Comparison of ENCODE assay signal across 2 cellular contexts in the genomic region with DNA sequence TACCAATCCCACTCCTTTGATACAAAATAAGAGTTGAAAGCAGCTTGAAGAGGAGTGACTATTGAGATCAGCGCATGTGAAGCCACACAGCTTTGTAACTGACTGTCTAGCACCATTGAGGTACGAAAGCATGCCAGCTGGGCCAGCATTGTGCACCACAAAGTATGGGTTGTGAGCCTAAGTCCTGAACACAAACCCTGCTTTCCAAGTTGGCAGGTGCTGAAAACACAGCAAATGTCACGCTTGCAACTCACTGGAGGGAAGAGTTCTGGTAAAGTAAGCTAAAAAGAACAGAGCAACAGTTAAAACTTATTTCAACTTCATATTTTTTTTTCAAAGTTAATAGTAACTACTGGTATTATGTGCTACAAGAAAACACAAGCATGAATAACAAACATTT.
A peak's percentile ranks its signal among the peaks of the same experiment; 100 is the strongest.
TF ChIP-seq lines count a peak whose summit lies in the region.

No MANE protein-coding gene starts in this region.

TF ChIP-seq in liver, 16 proteins besides CTCF, POLR2A, EP300 and RAD21:
- no peak for TF ChIP-seq YY1 (IDR thresholded peaks at IDR 0.05)
- TF ChIP-seq, protein P1, sequence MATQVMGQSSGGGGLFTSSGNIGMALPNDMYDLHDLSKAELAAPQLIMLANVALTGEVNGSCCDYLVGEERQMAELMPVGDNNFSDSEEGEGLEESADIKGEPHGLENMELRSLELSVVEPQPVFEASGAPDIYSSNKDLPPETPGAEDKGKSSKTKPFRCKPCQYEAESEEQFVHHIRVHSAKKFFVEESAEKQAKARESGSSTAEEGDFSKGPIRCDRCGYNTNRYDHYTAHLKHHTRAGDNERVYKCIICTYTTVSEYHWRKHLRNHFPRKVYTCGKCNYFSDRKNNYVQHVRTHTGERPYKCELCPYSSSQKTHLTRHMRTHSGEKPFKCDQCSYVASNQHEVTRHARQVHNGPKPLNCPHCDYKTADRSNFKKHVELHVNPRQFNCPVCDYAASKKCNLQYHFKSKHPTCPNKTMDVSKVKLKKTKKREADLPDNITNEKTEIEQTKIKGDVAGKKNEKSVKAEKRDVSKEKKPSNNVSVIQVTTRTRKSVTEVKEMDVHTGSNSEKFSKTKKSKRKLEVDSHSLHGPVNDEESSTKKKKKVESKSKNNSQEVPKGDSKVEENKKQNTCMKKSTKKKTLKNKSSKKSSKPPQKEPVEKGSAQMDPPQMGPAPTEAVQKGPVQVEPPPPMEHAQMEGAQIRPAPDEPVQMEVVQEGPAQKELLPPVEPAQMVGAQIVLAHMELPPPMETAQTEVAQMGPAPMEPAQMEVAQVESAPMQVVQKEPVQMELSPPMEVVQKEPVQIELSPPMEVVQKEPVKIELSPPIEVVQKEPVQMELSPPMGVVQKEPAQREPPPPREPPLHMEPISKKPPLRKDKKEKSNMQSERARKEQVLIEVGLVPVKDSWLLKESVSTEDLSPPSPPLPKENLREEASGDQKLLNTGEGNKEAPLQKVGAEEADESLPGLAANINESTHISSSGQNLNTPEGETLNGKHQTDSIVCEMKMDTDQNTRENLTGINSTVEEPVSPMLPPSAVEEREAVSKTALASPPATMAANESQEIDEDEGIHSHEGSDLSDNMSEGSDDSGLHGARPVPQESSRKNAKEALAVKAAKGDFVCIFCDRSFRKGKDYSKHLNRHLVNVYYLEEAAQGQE (IDR thresholded peaks at IDR 0.05): peak; percentile 92
TF ChIP-seq in liver: peak in this region for 1.

TF ChIP-seq in HepG2, 621 proteins besides CTCF, POLR2A, EP300 and RAD21:
- TF ChIP-seq SYNCRIP (IDR thresholded peaks at IDR 0.05; ENCODE audit: insufficient read depth, low read depth, low read length) (no peak), SPEN (CRISPR knock-in tag; IDR thresholded peaks at IDR 0.05; ENCODE audit: low read depth) (no peak), ZNF605 (CRISPR knock-in tag; IDR thresholded peaks at IDR 0.05) (no peak), ZBTB38 (CRISPR knock-in tag; IDR thresholded peaks at IDR 0.05) (no peak), ZNF768 (CRISPR knock-in tag; IDR thresholded peaks at IDR 0.05) (no peak), CEBPG (CRISPR knock-in tag; IDR thresholded peaks at IDR 0.05) (no peak)
